ENCODE assay signal across 13 cellular contexts in the genomic region with DNA sequence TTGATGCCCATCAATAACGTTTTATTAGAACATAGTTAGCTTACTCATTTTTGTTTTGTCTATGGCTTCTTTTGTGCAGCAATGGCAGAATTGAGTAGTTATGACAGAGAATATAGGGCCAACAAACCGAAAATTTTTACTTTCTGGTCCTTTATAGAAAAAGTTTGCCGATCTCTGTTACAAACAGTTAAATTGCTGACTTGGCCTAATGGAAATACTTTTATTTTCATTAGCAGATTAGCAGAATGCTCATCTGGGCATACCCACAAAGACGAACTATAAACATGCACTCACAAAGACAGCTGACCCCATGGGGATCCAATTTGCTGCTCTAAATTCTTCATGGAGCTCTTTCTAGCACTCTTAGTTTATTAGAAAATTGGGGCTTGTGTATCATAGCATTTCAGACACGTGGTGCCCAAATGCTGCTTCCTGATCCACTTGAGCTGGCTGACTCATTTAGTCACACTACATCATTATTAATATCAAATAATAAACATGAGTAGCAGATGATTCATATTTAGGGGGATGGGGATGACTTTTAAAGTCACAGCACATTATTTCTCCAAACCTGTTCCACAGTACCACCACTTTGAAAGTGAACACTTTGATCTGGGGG.
A peak's percentile ranks its signal among the peaks of the same experiment; 100 is the strongest.
DNase-seq lines count a peak whose midpoint lies in the region; ATAC-seq and TF ChIP-seq lines count a peak whose summit lies in the region.
"Had no signal": no experiment of that assay in that cellular context is flagged by ENCODE, and none has a peak within 500 bp of the region (broad histone marks: within the 10 kb centered on the region; RNA-seq: fewer than 3 reads in every experiment).

No MANE protein-coding gene starts in this region.

- no peaks in the 10 kb centered on the region for H3K36me3 ChIP-seq in MG63
- no peaks in the 10 kb centered on the region for H3K36me3 ChIP-seq in mammary epithelial cell (ENCODE audit: insufficient read depth, low read length)
- no peaks in the 10 kb centered on the region for H3K36me3 ChIP-seq in mesenchymal stem cell (ENCODE audit: control insufficient read depth in 1 of 2, insufficient read depth in 2 of 2, low read depth in 1 of 2, low read length in 2 of 2)
- no peaks in the 10 kb centered on the region for H3K36me3 ChIP-seq in CD4-positive, alpha-beta memory T cell (ENCODE audit: insufficient read depth, low read length)
- H3K36me3 ChIP-seq: ascending aorta, esophagus muscularis mucosa, ovary had no signal

- H2AK5ac ChIP-seq in mesenchymal stem cell (ENCODE audit: low read length, severe bottlenecking) = no peak overlapping the region

- no peaks in the 10 kb centered on the region for H3K79me2 ChIP-seq in mammary epithelial cell (ENCODE audit: insufficient read depth, low read length)

- H3K27ac ChIP-seq in mammary epithelial cell (ENCODE audit: insufficient read depth, low read depth, low read length) = peak overlapping the region; percentile 98
- peak overlapping the region; percentile 12 for H3K27ac ChIP-seq in mesenchymal stem cell (ENCODE audit: low read length, poor library complexity, severe bottlenecking)
- no peak overlapping the region for H3K27ac ChIP-seq in CD4-positive, alpha-beta memory T cell (ENCODE audit: low read depth, low read length)
- H3K27ac ChIP-seq: ascending aorta, esophagus muscularis mucosa, ovary had no signal

- H3K9me3 ChIP-seq in MG63 = no peaks in the 10 kb centered on the region
- H3K9me3 ChIP-seq in mammary epithelial cell (replicated peaks; ENCODE audit: insufficient read depth, low read length) = peaks cover 3% of the 10 kb centered on the region
- H3K9me3 ChIP-seq in mesenchymal stem cell (ENCODE audit: control insufficient read depth, low read length) = no peaks in the 10 kb centered on the region
- H3K9me3 ChIP-seq in CD4-positive, alpha-beta memory T cell (ENCODE audit: control insufficient read depth in 1 of 2, low read length in 2 of 2) = no peaks in the 10 kb centered on the region
- H3K9me3 ChIP-seq: ascending aorta, esophagus muscularis mucosa, ovary had no signal

- no peak overlapping the region for H3K4me3 ChIP-seq in MG63
- H3K4me3 ChIP-seq in mammary epithelial cell (replicated peaks in 1 of 3; ENCODE audit: insufficient read depth in 1 of 3, low read depth in 2 of 3, low read length in 3 of 3) = no peak overlapping the region
- H3K4me3 ChIP-seq in mesenchymal stem cell (ENCODE audit: insufficient read depth in 1 of 2, low read depth in 1 of 2, low read length in 2 of 2) = no peak overlapping the region
- no peak overlapping the region for H3K4me3 ChIP-seq in CD4-positive, alpha-beta memory T cell (ENCODE audit: low read length in 2 of 2)
- H3K4me3 ChIP-seq: ascending aorta, esophagus muscularis mucosa, ovary had no signal

- in situ Hi-C loops in mammary epithelial cell (cut with MboI; ENCODE audit: low sequenced_read_pairs in 2 of 2) = loop anchor here in 1 of 2 donors (25.0 kb wide), 1 partner anchor 1211 kb away; a partner anchor contains a TSS

- H3K4me1 Mint-ChIP-seq in CD4-positive, alpha-beta memory T cell = no peaks in the 10 kb centered on the region

- ATAC-seq in GM21515 (IDR thresholded peaks at IDR 0.05; ENCODE audit: unreplicated experiment) = no peak
- ATAC-seq: left ventricle myocardium superior had no signal

- no peaks in the 10 kb centered on the region for H3K36me3 Mint-ChIP-seq in CD4-positive, alpha-beta memory T cell

- H3K79me1 ChIP-seq in mesenchymal stem cell (replicated peaks; ENCODE audit: low read length, poor library complexity, severe bottlenecking) = no peaks in the 10 kb centered on the region

- no peak overlapping the region for H3K14ac ChIP-seq in mesenchymal stem cell (ENCODE audit: low read length in 2 of 2)

- dilution Hi-C loops in mammary epithelial cell (cut with HindIII; ENCODE audit: low sequenced_read_pairs) = no loop called here

- no peak overlapping the region for H3K18ac ChIP-seq in mesenchymal stem cell (ENCODE audit: low read depth in 1 of 2, low read length in 2 of 2)

- no peaks in the 10 kb centered on the region for H3K27me3 ChIP-seq in MG63
- no peaks in the 10 kb centered on the region for H3K27me3 ChIP-seq in mammary epithelial cell (ENCODE audit: insufficient read depth, low read length)
- H3K27me3 ChIP-seq in mesenchymal stem cell (ENCODE audit: control insufficient read depth in 1 of 2, insufficient read depth in 1 of 2, low read length in 2 of 2) = no peaks in the 10 kb centered on the region
- no peaks in the 10 kb centered on the region for H3K27me3 ChIP-seq in CD4-positive, alpha-beta memory T cell (ENCODE audit: insufficient read depth, low read length)
- H3K27me3 ChIP-seq: ascending aorta, esophagus muscularis mucosa, ovary had no signal

- no peak overlapping the region for H3K9ac ChIP-seq in mammary epithelial cell (ENCODE audit: insufficient read depth, low read length)
- peak overlapping the region; percentile 13 for H3K9ac ChIP-seq in mesenchymal stem cell (ENCODE audit: low read length)

- H4K91ac ChIP-seq in mesenchymal stem cell (ENCODE audit: low read length) = no peak overlapping the region

- no peak overlapping the region for H2BK15ac ChIP-seq in mesenchymal stem cell (ENCODE audit: low read depth, poor library complexity, severe bottlenecking)

- no peak overlapping the region for H2BK5ac ChIP-seq in mesenchymal stem cell (ENCODE audit: low read depth, low read length, poor library complexity, severe bottlenecking)

- H3K27me3 Mint-ChIP-seq in CD4-positive, alpha-beta memory T cell = no peaks in the 10 kb centered on the region

- H3K23ac ChIP-seq in mesenchymal stem cell (ENCODE audit: low read length in 2 of 2) = no peak overlapping the region

- H3K4me1 ChIP-seq in mammary epithelial cell (ENCODE audit: insufficient read depth, low read length) (peaks cover 47% of the 10 kb centered on the region), mesenchymal stem cell (ENCODE audit: control insufficient read depth, insufficient read depth, low read depth, low read length) (peaks cover 9% of the 10 kb centered on the region)
- no peaks in the 10 kb centered on the region for H3K4me1 ChIP-seq in CD4-positive, alpha-beta memory T cell (ENCODE audit: insufficient read depth, low read length)
- H3K4me1 ChIP-seq: ascending aorta, esophagus muscularis mucosa had no signal

- H3K4ac ChIP-seq in mesenchymal stem cell (ENCODE audit: low read depth in 1 of 2, low read length in 2 of 2) = no peak overlapping the region

- intact Hi-C loops in mammary epithelial cell (cut with micrococcal nuclease) = no loop called here
- intact Hi-C loops in CD4-positive, alpha-beta memory T cell (cut with micrococcal nuclease) = no loop called here

- H3K4me3 Mint-ChIP-seq in CD4-positive, alpha-beta memory T cell = no peak overlapping the region

- H3K4me2 ChIP-seq in mammary epithelial cell (ENCODE audit: insufficient read depth, low read depth, low read length) = peak overlapping the region; percentile 56
- no peak overlapping the region for H3K4me2 ChIP-seq in mesenchymal stem cell (ENCODE audit: low read length, poor library complexity, severe bottlenecking)

- H3K27ac Mint-ChIP-seq in CD4-positive, alpha-beta memory T cell = no peak overlapping the region

- no peak for TF ChIP-seq CTCF in mammary epithelial cell (conservative IDR thresholded peaks at IDR 0.05 in 1 of 2, IDR thresholded peaks at IDR 0.05 in 1 of 2; ENCODE audit: extremely low read depth in 1 of 2, insufficient read depth in 1 of 2, low read depth in 1 of 2, low read length in 2 of 2)

- no peaks in the 10 kb centered on the region for H4K20me1 ChIP-seq in mammary epithelial cell (ENCODE audit: insufficient read depth, low read length)

- DNase-seq in Ammon's horn (ENCODE audit: low spot score) (peak; percentile 52), MG63 (peak; percentile 57), mammary epithelial cell (peak; percentile 81), mesenchymal stem cell (peak; percentile 51), NCI-H345 (lab: John Stamatoyannopoulos, UW) (no peak), GOT3 (lab: John Stamatoyannopoulos, UW) (no peak)
- DNase-seq in CD4-positive, alpha-beta memory T cell = no peak
- DNase-seq: left ventricle myocardium superior; ovary; stimulated activated CD4-positive, alpha-beta T cell treated with anti-CD3 and anti-CD28 coated beads, Interleukin-4, amount 100 ng/mL, for 1 hour had no signal

- H3K9me3 Mint-ChIP-seq in CD4-positive, alpha-beta memory T cell = no peaks in the 10 kb centered on the region

- BruUV-seq in mammary epithelial cell (replicated peaks; lab: Mats Ljungman, UMichigan) = no TSS peak

- POLR2A ChIA-PET in CD4-positive, alpha-beta memory T cell (lab: Charles Lee; ENCODE audit: partially characterized antibody) = no interaction called here

- H2AFZ ChIP-seq in mammary epithelial cell (ENCODE audit: low read depth, low read length) (no peak overlapping the region), mesenchymal stem cell (ENCODE audit: low read depth, low read length) (no peak overlapping the region)

- no peak overlapping the region for H2BK12ac ChIP-seq in mesenchymal stem cell (ENCODE audit: low read length in 2 of 2)

- no peak overlapping the region for H2BK120ac ChIP-seq in mesenchymal stem cell (ENCODE audit: low read depth, low read length)

- H4K8ac ChIP-seq in mesenchymal stem cell (ENCODE audit: low read length) = no peak overlapping the region

- 41% methylated on average over 5 of the region's 5 CpGs for WGBS in mammary epithelial cell (ENCODE audit: low coverage, missing lambda C conversion rate)
- WGBS in mesenchymal stem cell = 71% methylated on average over 4 of the region's 5 CpGs

- CTCF ChIA-PET in mammary epithelial cell (lab: Charles Lee; ENCODE audit: low non-redundant PET) = no interaction called here
- CTCF ChIA-PET in CD4-positive, alpha-beta memory T cell (lab: Charles Lee; ENCODE audit: partially characterized antibody) = no interaction called here

Comparison
In these comparisons a context has a peak if more than half of its experiments do, and no peak if none do; other contexts are left out.
1. DNase-seq: peak in Ammon's horn (single experiment), MG63 (single experiment), mammary epithelial cell (single experiment) and mesenchymal stem cell (single experiment); none in NCI-H345 (single experiment), GOT3 (single experiment) and CD4-positive, alpha-beta memory T cell (0 of 5).